19 cellular contexts compared by ENCODE assay signal in genomic region chr6:170149681-170150589, GRCh38.
DNase-seq lines count a peak whose midpoint lies in the region; ATAC-seq lines count a peak whose summit lies in the region.
"Had no signal": no experiment of that assay in that cellular context is flagged by ENCODE, and none has a peak within 500 bp of the region (broad histone marks: within the 10 kb centered on the region; RNA-seq: fewer than 3 reads in every experiment).

No MANE protein-coding gene starts in this region.

- H3K4me3 Mint-ChIP-seq in activated CD4-positive, alpha-beta T cell treated with anti-CD3 and anti-CD28 coated beads, Interleukin-2, amount 10 ng/mL, durations not matched to agents 7 days and 5 days: no peak overlapping the region
- H3K4me3 Mint-ChIP-seq in naive thymus-derived CD8-positive, alpha-beta T cell: peak overlapping the region in 7 of 10 donors; percentile 6 to 99 (median 62)
- H3K4me3 Mint-ChIP-seq: activated T-helper 1 cell treated with anti-CD3 and anti-CD28 coated beads, Interleukin-12 subunit alpha, Interleukin-12 subunit beta, Interleukin-2, Interleukin-4 antibody, amounts not matched to agents 30 ng/mL and 10 ng/mL and 1 ng/mL, durations not matched to agents 14 hours and 24 hours and 36 hours; stimulated activated memory B cell treated with anti-CD40 and anti-IgM and Interleukin-4, amounts not matched to agents 10 μg/mL and 1 μg/mL and 100 μg/mL, for 72 hours had no signal

- peaks cover 8% of the 10 kb centered on the region for H3K27me3 Mint-ChIP-seq in activated CD4-positive, alpha-beta T cell treated with anti-CD3 and anti-CD28 coated beads, Interleukin-2, amount 10 ng/mL, durations not matched to agents 7 days and 5 days
- peaks cover 0 to 2% (median 0%) of the 10 kb centered on the region in 5 donors for H3K27me3 Mint-ChIP-seq in naive thymus-derived CD8-positive, alpha-beta T cell

- peaks cover 3% of the 10 kb centered on the region for H3K9me3 Mint-ChIP-seq in activated CD4-positive, alpha-beta T cell treated with anti-CD3 and anti-CD28 coated beads, Interleukin-2, amount 10 ng/mL, durations not matched to agents 7 days and 5 days
- peaks cover 0 to 3% (median under 1%) of the 10 kb centered on the region in 9 donors for H3K9me3 Mint-ChIP-seq in naive thymus-derived CD8-positive, alpha-beta T cell

- no peaks in the 10 kb centered on the region for H3K36me3 Mint-ChIP-seq in activated CD4-positive, alpha-beta T cell treated with anti-CD3 and anti-CD28 coated beads, Interleukin-2, amount 10 ng/mL, durations not matched to agents 7 days and 5 days (ENCODE audit: low read depth)
- peaks cover 0 to under 1% (median 0%) of the 10 kb centered on the region in 3 donors for H3K36me3 Mint-ChIP-seq in naive thymus-derived CD8-positive, alpha-beta T cell
- H3K36me3 Mint-ChIP-seq: CD4-positive, alpha-beta memory T cell had no signal

- POLR2A ChIA-PET in activated CD4-positive, alpha-beta T cell treated with anti-CD3 and anti-CD28 coated beads, Interleukin-2, amount 10 ng/mL, durations not matched to agents 7 days and 5 days (lab: Charles Lee): no interaction called here
- POLR2A ChIA-PET in naive thymus-derived CD8-positive, alpha-beta T cell (lab: Charles Lee): interaction anchor here (0.7 to 4.8 kb wide), 2 partner anchors 61 to 448 kb away, joined by 3 to 77 read pairs; partner anchors contain the start of genes C6orf120 and WDR27

- peaks cover 36% of the 10 kb centered on the region for H3K4me1 Mint-ChIP-seq in activated CD4-positive, alpha-beta T cell treated with anti-CD3 and anti-CD28 coated beads, Interleukin-2, amount 10 ng/mL, durations not matched to agents 7 days and 5 days
- peaks cover 53 to 78% (median 68%) of the 10 kb centered on the region in 4 donors for H3K4me1 Mint-ChIP-seq in naive thymus-derived CD8-positive, alpha-beta T cell

- peak overlapping the region; percentile 75 for H3K27ac Mint-ChIP-seq in activated CD4-positive, alpha-beta T cell treated with anti-CD3 and anti-CD28 coated beads, Interleukin-2, amount 10 ng/mL, durations not matched to agents 7 days and 5 days
- H3K27ac Mint-ChIP-seq in naive thymus-derived CD8-positive, alpha-beta T cell: peak overlapping the region in 8 of 10 donors; percentile 52 to 99 (median 93)
- H3K27ac Mint-ChIP-seq: activated T-helper 1 cell treated with anti-CD3 and anti-CD28 coated beads, Interleukin-12 subunit alpha, Interleukin-12 subunit beta, Interleukin-2, Interleukin-4 antibody, amounts not matched to agents 30 ng/mL and 10 ng/mL and 1 ng/mL, durations not matched to agents 14 hours and 24 hours and 36 hours; stimulated activated memory B cell treated with anti-CD40 and anti-IgM and Interleukin-4, amounts not matched to agents 10 μg/mL and 1 μg/mL and 100 μg/mL, for 72 hours had no signal

- no peak for ATAC-seq in naive thymus-derived CD8-positive, alpha-beta T cell
- ATAC-seq: left ventricle myocardium superior; stimulated activated memory B cell treated with anti-CD40 and anti-IgM and Interleukin-4, amounts not matched to agents 10 μg/mL and 1 μg/mL and 100 μg/mL, for 72 hours had no signal

- DNase-seq in activated CD4-positive, alpha-beta T cell treated with anti-CD3 and anti-CD28 coated beads, Interleukin-2, amount 10 ng/mL, durations not matched to agents 7 days and 5 days: no peak
- DNase-seq in activated CD4-positive, alpha-beta T cell treated with anti-CD3 and anti-CD28 coated beads, Interleukin-2, amount 50 U/mL, for 48 hours: no peak
- DNase-seq in COLO668 (lab: John Stamatoyannopoulos, UW; ENCODE audit: unreplicated experiment) (peak; percentile 76), NCI-H2171 treated with DMSO at 0.1 percent for 48 hours (lab: John Stamatoyannopoulos, UW) (peak; percentile 39), hippocampal formation (lab: John Stamatoyannopoulos, UW) (no peak), HUDEP-2 (lab: John Stamatoyannopoulos, UW; ENCODE audit: unreplicated experiment in 76 of 76) (no peak)
- no peak for DNase-seq in naive thymus-derived CD8-positive, alpha-beta T cell
- DNase-seq in activated T-cell treated with anti-CD3 and anti-CD28 coated beads, Interleukin-2, amount 50 U/mL, for 48 hours: no peak
- DNase-seq: activated CD4-positive, CD25-positive, alpha-beta regulatory T cell treated with anti-CD3 and anti-CD28 coated beads, Interleukin-2, amount 50 U/mL, for 72 hours; activated naive CD4-positive, alpha-beta T cell treated with anti-CD3 and anti-CD28 coated beads, Interleukin-2, amount 50 U/mL, for 16 hours; CD4-positive, alpha-beta memory T cell; foreskin fibroblast; left ventricle myocardium superior; midbrain; NCI-H2107; SIG-M5; stimulated activated CD4-positive, alpha-beta T cell treated with anti-CD3 and anti-CD28 coated beads, Interleukin-1b, Interleukin-23, amount 100 ng/mL, for 48 hours had no signal

- CTCF ChIA-PET in activated CD4-positive, alpha-beta T cell treated with anti-CD3 and anti-CD28 coated beads, Interleukin-2, amount 10 ng/mL, durations not matched to agents 7 days and 5 days (lab: Charles Lee): interaction anchor here (0.7 kb wide), 1 partner anchor 83 kb away, joined by 4 read pairs; no protein-coding TSS in a partner anchor

Comparison
In these comparisons a context has a peak if more than half of its experiments do, and no peak if none do; other contexts are left out.
1. DNase-seq: peak in COLO668 (single experiment) and NCI-H2171 treated with DMSO at 0.1 percent for 48 hours (single experiment); none in activated CD4-positive, alpha-beta T cell treated with anti-CD3 and anti-CD28 coated beads, Interleukin-2, amount 10 ng/mL, durations not matched to agents 7 days and 5 days (single experiment), activated CD4-positive, alpha-beta T cell treated with anti-CD3 and anti-CD28 coated beads, Interleukin-2, amount 50 U/mL, for 48 hours (0 of 2), naive thymus-derived CD8-positive, alpha-beta T cell (0 of 10), hippocampal formation (0 of 2), HUDEP-2 (0 of 76) and activated T-cell treated with anti-CD3 and anti-CD28 coated beads, Interleukin-2, amount 50 U/mL, for 48 hours (0 of 2).